Comparison of ENCODE assay signal across 1 cellular context in the genomic region with DNA sequence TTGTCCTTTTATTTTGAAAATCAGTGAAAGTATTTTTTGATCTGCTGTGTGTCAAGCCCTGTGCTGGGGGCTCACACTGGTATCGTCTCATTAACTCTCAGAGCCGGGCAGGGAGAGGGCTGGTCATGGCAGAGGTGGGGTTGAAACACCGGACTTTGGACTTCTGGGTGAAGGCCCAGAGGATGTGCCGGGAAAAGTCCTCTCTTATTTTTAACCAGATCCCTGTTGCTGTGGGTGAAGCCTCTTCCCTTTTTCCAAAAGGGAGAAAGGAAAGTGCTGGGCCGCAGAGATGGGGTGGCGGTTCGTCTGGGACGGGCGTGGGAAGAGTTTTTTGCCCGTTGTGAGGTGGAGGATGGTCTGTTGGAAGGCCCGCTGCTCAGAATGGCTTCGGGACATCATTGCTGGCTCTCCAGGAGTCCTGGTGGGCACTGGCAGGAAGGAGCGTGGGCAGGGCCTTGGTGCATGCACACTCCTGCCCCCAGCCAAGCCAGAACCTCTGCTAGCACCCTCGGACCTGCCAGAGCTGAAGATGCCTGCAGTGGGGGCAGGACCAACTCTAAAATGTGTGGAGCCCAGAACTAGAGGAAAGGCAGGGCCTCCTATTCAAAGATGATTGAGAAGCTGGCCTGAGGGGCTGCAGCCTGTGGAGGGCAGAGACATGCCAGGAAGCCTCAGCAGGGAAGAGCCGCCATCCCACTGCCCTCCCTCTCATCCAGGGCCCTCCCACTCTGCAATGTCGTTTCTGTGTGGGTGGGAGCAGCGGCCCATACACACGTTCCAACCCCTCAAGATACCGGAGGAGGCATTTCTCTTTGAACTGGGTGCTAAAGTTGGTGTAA.
TF ChIP-seq lines count a peak whose summit lies in the region.

No MANE protein-coding gene starts in this region.

TF ChIP-seq in HepG2, 621 proteins besides CTCF, POLR2A, EP300 and RAD21 (continued from another document and continues in another):
- TF ChIP-seq, protein P1, sequence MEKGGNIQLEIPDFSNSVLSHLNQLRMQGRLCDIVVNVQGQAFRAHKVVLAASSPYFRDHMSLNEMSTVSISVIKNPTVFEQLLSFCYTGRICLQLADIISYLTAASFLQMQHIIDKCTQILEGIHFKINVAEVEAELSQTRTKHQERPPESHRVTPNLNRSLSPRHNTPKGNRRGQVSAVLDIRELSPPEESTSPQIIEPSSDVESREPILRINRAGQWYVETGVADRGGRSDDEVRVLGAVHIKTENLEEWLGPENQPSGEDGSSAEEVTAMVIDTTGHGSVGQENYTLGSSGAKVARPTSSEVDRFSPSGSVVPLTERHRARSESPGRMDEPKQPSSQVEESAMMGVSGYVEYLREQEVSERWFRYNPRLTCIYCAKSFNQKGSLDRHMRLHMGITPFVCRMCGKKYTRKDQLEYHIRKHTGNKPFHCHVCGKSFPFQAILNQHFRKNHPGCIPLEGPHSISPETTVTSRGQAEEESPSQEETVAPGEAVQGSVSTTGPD (CRISPR knock-in tag; IDR thresholded peaks at IDR 0.05), result peak; percentile 40; the same call in 1 of the 2 replicates
- TF ChIP-seq HNRNPL (IDR thresholded peaks at IDR 0.05; ENCODE audit: low read depth, low read length) (peak; percentile 90), RXRB (CRISPR knock-in tag; IDR thresholded peaks at IDR 0.05; ENCODE audit: borderline replicate concordance) (peak; percentile 43; the same call in 1 of the 2 replicates), NR2F6 (IDR thresholded peaks at IDR 0.05) (no peak; the same call in 1 of the 2 replicates), NR2F6 (CRISPR knock-in tag; IDR thresholded peaks at IDR 0.05) (0 out of 2 replicates have a peak, but pooled peaks have one; percentile 30), STAG1 (CRISPR knock-in tag; IDR thresholded peaks at IDR 0.05) (peak; percentile 5; the same call in 1 of the 2 replicates), NCOA2 (CRISPR knock-in tag; IDR thresholded peaks at IDR 0.05) (peak; percentile 39; the same call in 1 of the 2 replicates), ZNF546 (CRISPR knock-in tag; conservative IDR thresholded peaks at IDR 0.05) (no peak), NRL (CRISPR knock-in tag; IDR thresholded peaks at IDR 0.05; ENCODE audit: borderline replicate concordance) (peak; percentile 67; the same call in 1 of the 2 replicates), CBX1 (IDR thresholded peaks at IDR 0.05; ENCODE audit: low read depth) (no peak), ZFY (CRISPR knock-in tag; IDR thresholded peaks at IDR 0.05) (peak; percentile 57), KDM5B (CRISPR knock-in tag; IDR thresholded peaks at IDR 0.05; ENCODE audit: borderline replicate concordance) (no peak), SALL1 (CRISPR knock-in tag; IDR thresholded peaks at IDR 0.05) (peak; percentile 42; the same call in 1 of the 2 replicates), ZNF839 (CRISPR knock-in tag; IDR thresholded peaks at IDR 0.05; ENCODE audit: borderline replicate concordance) (no peak), SRF (IDR thresholded peaks at IDR 0.05; ENCODE audit: low read depth, low read length) (no peak), SAFB2 (CRISPR knock-in tag; IDR thresholded peaks at IDR 0.05; ENCODE audit: borderline replicate concordance, low read depth) (no peak), FOXK1 (CRISPR knock-in tag; IDR thresholded peaks at IDR 0.05; ENCODE audit: borderline replicate concordance, low read depth) (no peak), ZNF782 (CRISPR knock-in tag; IDR thresholded peaks at IDR 0.05; ENCODE audit: borderline replicate concordance) (no peak), RFX1 (IDR thresholded peaks at IDR 0.05) (no peak), SOX6 (IDR thresholded peaks at IDR 0.05) (no peak), SOX6 (CRISPR knock-in tag; IDR thresholded peaks at IDR 0.05) (peak; percentile 38; the same call in 1 of the 2 replicates), ZNF264 (CRISPR knock-in tag; IDR thresholded peaks at IDR 0.05) (peak; percentile 82; the same call in 1 of the 2 replicates), YEATS4 (CRISPR knock-in tag; IDR thresholded peaks at IDR 0.05; ENCODE audit: borderline replicate concordance) (no peak), RARA (CRISPR knock-in tag; IDR thresholded peaks at IDR 0.05) (peak; percentile 49), PHF5A (CRISPR knock-in tag; IDR thresholded peaks at IDR 0.05; ENCODE audit: low read depth, unreplicated experiment) (no peak), ZNF33A (CRISPR knock-in tag; IDR thresholded peaks at IDR 0.05; ENCODE audit: borderline replicate concordance) (no peak), ZNF615 (CRISPR knock-in tag; IDR thresholded peaks at IDR 0.05; ENCODE audit: borderline replicate concordance) (no peak)
- TF ChIP-seq, protein P2, sequence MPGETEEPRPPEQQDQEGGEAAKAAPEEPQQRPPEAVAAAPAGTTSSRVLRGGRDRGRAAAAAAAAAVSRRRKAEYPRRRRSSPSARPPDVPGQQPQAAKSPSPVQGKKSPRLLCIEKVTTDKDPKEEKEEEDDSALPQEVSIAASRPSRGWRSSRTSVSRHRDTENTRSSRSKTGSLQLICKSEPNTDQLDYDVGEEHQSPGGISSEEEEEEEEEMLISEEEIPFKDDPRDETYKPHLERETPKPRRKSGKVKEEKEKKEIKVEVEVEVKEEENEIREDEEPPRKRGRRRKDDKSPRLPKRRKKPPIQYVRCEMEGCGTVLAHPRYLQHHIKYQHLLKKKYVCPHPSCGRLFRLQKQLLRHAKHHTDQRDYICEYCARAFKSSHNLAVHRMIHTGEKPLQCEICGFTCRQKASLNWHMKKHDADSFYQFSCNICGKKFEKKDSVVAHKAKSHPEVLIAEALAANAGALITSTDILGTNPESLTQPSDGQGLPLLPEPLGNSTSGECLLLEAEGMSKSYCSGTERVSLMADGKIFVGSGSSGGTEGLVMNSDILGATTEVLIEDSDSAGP (CRISPR knock-in tag; IDR thresholded peaks at IDR 0.05; ENCODE audit: borderline replicate concordance), result peak; percentile 39; the same call in 1 of the 2 replicates
- TF ChIP-seq, protein P3, sequence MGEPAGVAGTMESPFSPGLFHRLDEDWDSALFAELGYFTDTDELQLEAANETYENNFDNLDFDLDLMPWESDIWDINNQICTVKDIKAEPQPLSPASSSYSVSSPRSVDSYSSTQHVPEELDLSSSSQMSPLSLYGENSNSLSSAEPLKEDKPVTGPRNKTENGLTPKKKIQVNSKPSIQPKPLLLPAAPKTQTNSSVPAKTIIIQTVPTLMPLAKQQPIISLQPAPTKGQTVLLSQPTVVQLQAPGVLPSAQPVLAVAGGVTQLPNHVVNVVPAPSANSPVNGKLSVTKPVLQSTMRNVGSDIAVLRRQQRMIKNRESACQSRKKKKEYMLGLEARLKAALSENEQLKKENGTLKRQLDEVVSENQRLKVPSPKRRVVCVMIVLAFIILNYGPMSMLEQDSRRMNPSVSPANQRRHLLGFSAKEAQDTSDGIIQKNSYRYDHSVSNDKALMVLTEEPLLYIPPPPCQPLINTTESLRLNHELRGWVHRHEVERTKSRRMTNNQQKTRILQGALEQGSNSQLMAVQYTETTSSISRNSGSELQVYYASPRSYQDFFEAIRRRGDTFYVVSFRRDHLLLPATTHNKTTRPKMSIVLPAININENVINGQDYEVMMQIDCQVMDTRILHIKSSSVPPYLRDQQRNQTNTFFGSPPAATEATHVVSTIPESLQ (CRISPR knock-in tag; conservative IDR thresholded peaks at IDR 0.05), result no peak
- TF ChIP-seq, protein P4, sequence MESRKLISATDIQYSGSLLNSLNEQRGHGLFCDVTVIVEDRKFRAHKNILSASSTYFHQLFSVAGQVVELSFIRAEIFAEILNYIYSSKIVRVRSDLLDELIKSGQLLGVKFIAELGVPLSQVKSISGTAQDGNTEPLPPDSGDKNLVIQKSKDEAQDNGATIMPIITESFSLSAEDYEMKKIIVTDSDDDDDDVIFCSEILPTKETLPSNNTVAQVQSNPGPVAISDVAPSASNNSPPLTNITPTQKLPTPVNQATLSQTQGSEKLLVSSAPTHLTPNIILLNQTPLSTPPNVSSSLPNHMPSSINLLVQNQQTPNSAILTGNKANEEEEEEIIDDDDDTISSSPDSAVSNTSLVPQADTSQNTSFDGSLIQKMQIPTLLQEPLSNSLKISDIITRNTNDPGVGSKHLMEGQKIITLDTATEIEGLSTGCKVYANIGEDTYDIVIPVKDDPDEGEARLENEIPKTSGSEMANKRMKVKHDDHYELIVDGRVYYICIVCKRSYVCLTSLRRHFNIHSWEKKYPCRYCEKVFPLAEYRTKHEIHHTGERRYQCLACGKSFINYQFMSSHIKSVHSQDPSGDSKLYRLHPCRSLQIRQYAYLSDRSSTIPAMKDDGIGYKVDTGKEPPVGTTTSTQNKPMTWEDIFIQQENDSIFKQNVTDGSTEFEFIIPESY (CRISPR knock-in tag; IDR thresholded peaks at IDR 0.05), result peak; percentile 56
- TF ChIP-seq, protein P5, sequence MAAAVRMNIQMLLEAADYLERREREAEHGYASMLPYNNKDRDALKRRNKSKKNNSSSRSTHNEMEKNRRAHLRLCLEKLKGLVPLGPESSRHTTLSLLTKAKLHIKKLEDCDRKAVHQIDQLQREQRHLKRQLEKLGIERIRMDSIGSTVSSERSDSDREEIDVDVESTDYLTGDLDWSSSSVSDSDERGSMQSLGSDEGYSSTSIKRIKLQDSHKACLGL (CRISPR knock-in tag; IDR thresholded peaks at IDR 0.05), result no peak
- TF ChIP-seq, protein P6, sequence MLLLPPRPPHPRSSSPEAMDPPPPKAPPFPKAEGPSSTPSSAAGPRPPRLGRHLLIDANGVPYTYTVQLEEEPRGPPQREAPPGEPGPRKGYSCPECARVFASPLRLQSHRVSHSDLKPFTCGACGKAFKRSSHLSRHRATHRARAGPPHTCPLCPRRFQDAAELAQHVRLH (CRISPR knock-in tag; IDR thresholded peaks at IDR 0.05; ENCODE audit: borderline replicate concordance, low read depth), result 0 out of 2 replicates have a peak, but pooled peaks have one; percentile 41
- TF ChIP-seq, protein P7, sequence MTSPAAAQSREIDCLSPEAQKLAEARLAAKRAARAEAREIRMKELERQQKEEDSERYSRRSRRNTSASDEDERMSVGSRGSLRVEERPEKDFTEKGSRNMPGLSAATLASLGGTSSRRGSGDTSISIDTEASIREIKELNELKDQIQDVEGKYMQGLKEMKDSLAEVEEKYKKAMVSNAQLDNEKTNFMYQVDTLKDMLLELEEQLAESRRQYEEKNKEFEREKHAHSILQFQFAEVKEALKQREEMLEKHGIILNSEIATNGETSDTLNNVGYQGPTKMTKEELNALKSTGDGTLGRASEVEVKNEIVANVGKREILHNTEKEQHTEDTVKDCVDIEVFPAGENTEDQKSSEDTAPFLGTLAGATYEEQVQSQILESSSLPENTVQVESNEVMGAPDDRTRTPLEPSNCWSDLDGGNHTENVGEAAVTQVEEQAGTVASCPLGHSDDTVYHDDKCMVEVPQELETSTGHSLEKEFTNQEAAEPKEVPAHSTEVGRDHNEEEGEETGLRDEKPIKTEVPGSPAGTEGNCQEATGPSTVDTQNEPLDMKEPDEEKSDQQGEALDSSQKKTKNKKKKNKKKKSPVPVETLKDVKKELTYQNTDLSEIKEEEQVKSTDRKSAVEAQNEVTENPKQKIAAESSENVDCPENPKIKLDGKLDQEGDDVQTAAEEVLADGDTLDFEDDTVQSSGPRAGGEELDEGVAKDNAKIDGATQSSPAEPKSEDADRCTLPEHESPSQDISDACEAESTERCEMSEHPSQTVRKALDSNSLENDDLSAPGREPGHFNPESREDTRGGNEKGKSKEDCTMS (CRISPR knock-in tag; conservative IDR thresholded peaks at IDR 0.05), result no peak
- TF ChIP-seq, protein P8, sequence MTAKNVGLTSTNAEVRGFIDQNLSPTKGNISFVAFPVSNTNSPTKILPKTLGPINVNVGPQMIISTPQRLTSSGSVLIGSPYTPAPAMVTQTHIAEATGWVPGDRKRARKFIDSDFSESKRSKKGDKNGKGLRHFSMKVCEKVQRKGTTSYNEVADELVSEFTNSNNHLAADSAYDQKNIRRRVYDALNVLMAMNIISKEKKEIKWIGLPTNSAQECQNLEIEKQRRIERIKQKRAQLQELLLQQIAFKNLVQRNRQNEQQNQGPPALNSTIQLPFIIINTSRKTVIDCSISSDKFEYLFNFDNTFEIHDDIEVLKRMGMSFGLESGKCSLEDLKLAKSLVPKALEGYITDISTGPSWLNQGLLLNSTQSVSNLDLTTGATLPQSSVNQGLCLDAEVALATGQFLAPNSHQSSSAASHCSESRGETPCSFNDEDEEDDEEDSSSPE (CRISPR knock-in tag; IDR thresholded peaks at IDR 0.05), result no peak
- TF ChIP-seq, protein P9, sequence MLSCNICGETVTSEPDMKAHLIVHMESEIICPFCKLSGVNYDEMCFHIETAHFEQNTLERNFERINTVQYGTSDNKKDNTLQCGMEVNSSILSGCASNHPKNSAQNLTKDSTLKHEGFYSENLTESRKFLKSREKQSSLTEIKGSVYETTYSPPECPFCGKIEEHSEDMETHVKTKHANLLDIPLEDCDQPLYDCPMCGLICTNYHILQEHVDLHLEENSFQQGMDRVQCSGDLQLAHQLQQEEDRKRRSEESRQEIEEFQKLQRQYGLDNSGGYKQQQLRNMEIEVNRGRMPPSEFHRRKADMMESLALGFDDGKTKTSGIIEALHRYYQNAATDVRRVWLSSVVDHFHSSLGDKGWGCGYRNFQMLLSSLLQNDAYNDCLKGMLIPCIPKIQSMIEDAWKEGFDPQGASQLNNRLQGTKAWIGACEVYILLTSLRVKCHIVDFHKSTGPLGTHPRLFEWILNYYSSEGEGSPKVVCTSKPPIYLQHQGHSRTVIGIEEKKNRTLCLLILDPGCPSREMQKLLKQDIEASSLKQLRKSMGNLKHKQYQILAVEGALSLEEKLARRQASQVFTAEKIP (CRISPR knock-in tag; IDR thresholded peaks at IDR 0.05; ENCODE audit: borderline replicate concordance), result no peak
- TF ChIP-seq, protein P10, sequence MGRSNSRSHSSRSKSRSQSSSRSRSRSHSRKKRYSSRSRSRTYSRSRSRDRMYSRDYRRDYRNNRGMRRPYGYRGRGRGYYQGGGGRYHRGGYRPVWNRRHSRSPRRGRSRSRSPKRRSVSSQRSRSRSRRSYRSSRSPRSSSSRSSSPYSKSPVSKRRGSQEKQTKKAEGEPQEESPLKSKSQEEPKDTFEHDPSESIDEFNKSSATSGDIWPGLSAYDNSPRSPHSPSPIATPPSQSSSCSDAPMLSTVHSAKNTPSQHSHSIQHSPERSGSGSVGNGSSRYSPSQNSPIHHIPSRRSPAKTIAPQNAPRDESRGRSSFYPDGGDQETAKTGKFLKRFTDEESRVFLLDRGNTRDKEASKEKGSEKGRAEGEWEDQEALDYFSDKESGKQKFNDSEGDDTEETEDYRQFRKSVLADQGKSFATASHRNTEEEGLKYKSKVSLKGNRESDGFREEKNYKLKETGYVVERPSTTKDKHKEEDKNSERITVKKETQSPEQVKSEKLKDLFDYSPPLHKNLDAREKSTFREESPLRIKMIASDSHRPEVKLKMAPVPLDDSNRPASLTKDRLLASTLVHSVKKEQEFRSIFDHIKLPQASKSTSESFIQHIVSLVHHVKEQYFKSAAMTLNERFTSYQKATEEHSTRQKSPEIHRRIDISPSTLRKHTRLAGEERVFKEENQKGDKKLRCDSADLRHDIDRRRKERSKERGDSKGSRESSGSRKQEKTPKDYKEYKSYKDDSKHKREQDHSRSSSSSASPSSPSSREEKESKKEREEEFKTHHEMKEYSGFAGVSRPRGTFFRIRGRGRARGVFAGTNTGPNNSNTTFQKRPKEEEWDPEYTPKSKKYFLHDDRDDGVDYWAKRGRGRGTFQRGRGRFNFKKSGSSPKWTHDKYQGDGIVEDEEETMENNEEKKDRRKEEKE (IDR thresholded peaks at IDR 0.05), result no peak
- TF ChIP-seq, protein P11, sequence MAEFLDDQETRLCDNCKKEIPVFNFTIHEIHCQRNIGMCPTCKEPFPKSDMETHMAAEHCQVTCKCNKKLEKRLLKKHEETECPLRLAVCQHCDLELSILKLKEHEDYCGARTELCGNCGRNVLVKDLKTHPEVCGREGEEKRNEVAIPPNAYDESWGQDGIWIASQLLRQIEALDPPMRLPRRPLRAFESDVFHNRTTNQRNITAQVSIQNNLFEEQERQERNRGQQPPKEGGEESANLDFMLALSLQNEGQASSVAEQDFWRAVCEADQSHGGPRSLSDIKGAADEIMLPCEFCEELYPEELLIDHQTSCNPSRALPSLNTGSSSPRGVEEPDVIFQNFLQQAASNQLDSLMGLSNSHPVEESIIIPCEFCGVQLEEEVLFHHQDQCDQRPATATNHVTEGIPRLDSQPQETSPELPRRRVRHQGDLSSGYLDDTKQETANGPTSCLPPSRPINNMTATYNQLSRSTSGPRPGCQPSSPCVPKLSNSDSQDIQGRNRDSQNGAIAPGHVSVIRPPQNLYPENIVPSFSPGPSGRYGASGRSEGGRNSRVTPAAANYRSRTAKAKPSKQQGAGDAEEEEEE (CRISPR knock-in tag; IDR thresholded peaks at IDR 0.05; ENCODE audit: borderline replicate concordance), result no peak
